In genomic region chr11:33674035-33674814, GRCh38 we compare ENCODE assay signal across 23 cellular contexts. TPM values are rescaled to one million over a fixed set of nuclear protein-coding genes. Genes with fewer than 3 reads are reported as not detected.
DNase-seq lines count a peak whose midpoint lies in the region; ATAC-seq, FAIRE-seq and TF ChIP-seq lines count a peak whose summit lies in the region.
"Had no signal": no experiment of that assay in that cellular context is flagged by ENCODE, and none has a peak within 500 bp of the region (broad histone marks: within the 10 kb centered on the region; RNA-seq: fewer than 3 reads in every experiment).

No MANE protein-coding gene starts in this region.

- intact Hi-C loops in sciatic nerve (cut with DNase I): no loop called here

- H3K36me3 ChIP-seq in upper lobe of left lung: no peaks in the 10 kb centered on the region
- H3K36me3 ChIP-seq: breast epithelium, neutrophil, SJCRH30, thoracic aorta had no signal

- H3K9me3 ChIP-seq in upper lobe of left lung: peaks cover 0 to 7% (median 0%) of the 10 kb centered on the region in 4 donors
- H3K9me3 ChIP-seq: mucosa of descending colon, neutrophil, SJCRH30, thoracic aorta had no signal

- no peak for FAIRE-seq in H54 (lab: Jason Lieb, UNC)
- FAIRE-seq: HepG2 had no signal

- 82 to 96% methylated on average over 2 to 3 of the region's 3 CpGs for WGBS in upper lobe of left lung, 2 donors

- H3K4me1 ChIP-seq in upper lobe of left lung: no peaks in the 10 kb centered on the region
- H3K4me1 ChIP-seq: breast epithelium had no signal

- no peak for TF ChIP-seq EP300 in upper lobe of left lung (IDR thresholded peaks at IDR 0.05)

- DNase-seq in EL: peak; percentile 89
- peak; percentile 78 for DNase-seq in amniotic epithelial cell (ENCODE audit: low read depth)
- peak; percentile 41 for DNase-seq in fibroblast of the aortic adventitia (ENCODE audit: low read depth)
- DNase-seq in sciatic nerve (ENCODE audit: low spot score): no peak
- DNase-seq in activated gamma-delta T cell treated with Interleukin-2 at 50 U/mL for 16 hours: no peak
- no peak for DNase-seq in upper lobe of left lung
- no peak for DNase-seq in H54 (ENCODE audit: insufficient read length, low spot score)
- DNase-seq in GM10248 (ENCODE audit: extremely low spot score): no peak
- DNase-seq: activated CD8-positive, alpha-beta T cell treated with anti-CD3 and anti-CD28 coated beads, Interleukin-2, amount 10 ng/mL, durations not matched to agents 7 days and 5 days; H7; left ventricle myocardium superior; mucosa of descending colon; NCI-H1436 treated with DMSO at 0.1 percent for 48 hours; SJCRH30 had no signal

- no peaks in the 10 kb centered on the region for H3K27me3 ChIP-seq in upper lobe of left lung
- H3K27me3 ChIP-seq: breast epithelium, SJCRH30 had no signal

- POLR2A ChIA-PET in GM10248 (lab: Yijun Ruan, JAX): no interaction called here

- H3K4me3 ChIP-seq in fibroblast of the aortic adventitia (ENCODE audit: low read depth, low read length) (no peak overlapping the region), upper lobe of left lung (no peak overlapping the region)
- H3K4me3 ChIP-seq: breast epithelium, mucosa of descending colon, SJCRH30, thoracic aorta had no signal

- TF ChIP-seq CTCF in fibroblast of the aortic adventitia (IDR thresholded peaks at IDR 0.05; ENCODE audit: insufficient read depth, low read length): no peak
- TF ChIP-seq CTCF in upper lobe of left lung (IDR thresholded peaks at IDR 0.05): no peak
- TF ChIP-seq CTCF in GM10248 (IDR thresholded peaks at IDR 0.05; ENCODE audit: control extremely low read depth, extremely low read depth, low read depth, missing control alignments): no peak

- ATAC-seq in sciatic nerve (peak; percentile 64), upper lobe of left lung (ENCODE audit: low FRiP score in 2 of 2) (no peak)
- ATAC-seq: activated CD8-positive, alpha-beta T cell treated with anti-CD3 and anti-CD28 coated beads, Interleukin-2, amount 10 ng/mL, durations not matched to agents 7 days and 5 days; activated naive CD4-positive, alpha-beta T cell treated with anti-CD3 and anti-CD28 coated beads, Interleukin-2, amount 50 U/mL, for 72 hours; HepG2; left ventricle myocardium superior; mucosa of descending colon; stimulated activated memory B cell treated with anti-CD40 and anti-IgM and Interleukin-4, amounts not matched to agents 10 μg/mL and 1 μg/mL and 100 μg/mL, for 72 hours had no signal

- H3K27ac ChIP-seq in upper lobe of left lung: no peak overlapping the region
- H3K27ac ChIP-seq: breast epithelium, epithelial cell of prostate, neutrophil, SJCRH30, thoracic aorta had no signal

- no peak for TF ChIP-seq POLR2A in upper lobe of left lung (IDR thresholded peaks at IDR 0.05)
- no peak for TF ChIP-seq POLR2A in H54 (IDR thresholded peaks at IDR 0.05; ENCODE audit: low read depth, low read length)

- CTCF ChIA-PET in GM10248 (lab: Yijun Ruan, JAX): interaction anchor here (0.9 to 1.0 kb wide), 2 partner anchors 9 to 68 kb away, joined by 3 read pairs; no protein-coding TSS in a partner anchor

RNA-seq across cellular contexts. Expression of gene C11orf91, which starts 26.4 kb away (rescaled TPM):
- total RNA-seq in fibroblast of the aortic adventitia (ENCODE audit: low replicate concordance) (not detected in 2 replicates), sciatic nerve (not detected), upper lobe of left lung (1 to 10 TPM in 1 of 6 donors, under 1 TPM in 1, not detected in 4; 0.77 to 1.3 TPM)
- total RNA-seq: activated CD8-positive, alpha-beta T cell treated with anti-CD3 and anti-CD28 coated beads, Interleukin-2, amount 10 ng/mL, durations not matched to agents 7 days and 5 days; activated naive CD4-positive, alpha-beta T cell treated with anti-CD3 and anti-CD28 coated beads, Interleukin-2, amount 50 U/mL, for 72 hours; B cell; breast epithelium; dermis microvascular lymphatic vessel endothelial cell; H7; left ventricle myocardium superior; SJCRH30; thoracic aorta had no signal

Comparison
In these comparisons a context has a peak if more than half of its experiments do, and no peak if none do; other contexts are left out.
1. DNase-seq: peak in EL (single experiment), amniotic epithelial cell (single experiment) and fibroblast of the aortic adventitia (single experiment); none in sciatic nerve (single experiment), activated gamma-delta T cell treated with Interleukin-2 at 50 U/mL for 16 hours (single experiment), upper lobe of left lung (0 of 2), H54 (single experiment) and GM10248 (single experiment).